Comparison of ENCODE assay signal across 12 cellular contexts in the genomic region with DNA sequence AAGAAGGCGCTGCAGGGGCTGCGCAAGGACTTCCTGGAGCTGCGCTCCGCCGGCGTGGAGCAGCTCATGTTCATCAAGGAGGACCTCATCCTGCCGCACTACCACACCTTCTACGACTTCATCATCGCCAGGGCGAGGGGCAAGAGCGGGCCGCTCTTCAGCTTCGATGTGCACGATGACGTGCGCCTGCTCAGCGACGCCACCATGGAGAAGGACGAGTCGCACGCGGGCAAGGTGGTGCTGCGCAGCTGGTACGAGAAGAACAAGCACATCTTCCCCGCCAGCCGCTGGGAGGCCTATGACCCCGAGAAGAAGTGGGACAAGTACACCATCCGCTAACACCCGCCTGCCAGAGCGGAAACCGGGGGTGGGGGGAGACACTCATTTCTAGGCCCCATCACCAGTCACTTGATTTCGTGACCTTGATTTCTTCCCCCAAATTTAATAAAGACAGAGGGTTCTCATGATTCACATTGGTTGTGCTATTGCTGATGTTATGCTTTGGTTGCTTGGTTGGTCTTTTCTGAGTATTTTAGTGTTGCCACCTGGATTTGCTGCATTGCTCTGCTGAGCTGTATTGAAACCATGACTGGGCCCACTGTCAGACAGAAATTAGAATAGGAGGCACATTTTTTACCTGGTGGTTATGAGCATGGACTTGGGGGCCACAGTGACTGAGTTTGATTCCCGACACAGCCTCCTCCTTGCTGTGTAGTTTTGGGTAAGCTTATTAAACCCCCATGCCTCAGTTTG. TPM values are rescaled to one million over a fixed set of nuclear protein-coding genes. Genes with fewer than 3 reads are reported as not detected.
A peak's percentile ranks its signal among the peaks of the same experiment; 100 is the strongest.
DNase-seq lines count a peak whose midpoint lies in the region; TF ChIP-seq lines count a peak whose summit lies in the region.
"Had no signal": no experiment of that assay in that cellular context is flagged by ENCODE, and none has a peak within 500 bp of the region (broad histone marks: within the 10 kb centered on the region; RNA-seq: fewer than 3 reads in every experiment).

No MANE protein-coding gene starts in this region.

- peak overlapping the region; percentile 0 for H3K4me3 Mint-ChIP-seq in activated naive CD4-positive, alpha-beta T cell treated with anti-CD3 and anti-CD28 coated beads, Interleukin-2, amount 50 U/mL, for 24 hours
- H3K4me3 Mint-ChIP-seq in nephron progenitor cell: no peak overlapping the region

- no peak overlapping the region for H3K27ac Mint-ChIP-seq in activated naive CD4-positive, alpha-beta T cell treated with anti-CD3 and anti-CD28 coated beads, Interleukin-2, amount 50 U/mL, for 24 hours
- H3K27ac Mint-ChIP-seq in nephron progenitor cell: no peak overlapping the region

- H3K27ac ChIP-seq in neuronal stem cell (replicated peaks; ENCODE audit: low read length): no peak overlapping the region
- H3K27ac ChIP-seq: BLaER1, SJCRH30 had no signal

- no peak overlapping the region for H3K9ac ChIP-seq in neuronal stem cell (ENCODE audit: low read depth, low read length, poor library complexity)
- H3K9ac ChIP-seq: BLaER1 had no signal

- H3K4ac ChIP-seq in neuronal stem cell (ENCODE audit: low read length): no peak overlapping the region

- peak overlapping the region; percentile 6 for H2AK5ac ChIP-seq in neuronal stem cell (ENCODE audit: low read depth, low read length)

- H3K4me3 ChIP-seq in neuronal stem cell (ENCODE audit: low read length in 2 of 2): no peak overlapping the region
- H3K4me3 ChIP-seq: BLaER1, SJCRH30 had no signal

- peak; percentile 76 for DNase-seq in stimulated activated naive CD4-positive, alpha-beta T cell treated with Interleukin-2 at 50 U/mL for 16 hours (lab: John Stamatoyannopoulos, UW)
- no peak for DNase-seq in stimulated activated naive CD4-positive, alpha-beta T cell (lab: John Stamatoyannopoulos, UW)
- no peak for DNase-seq in neuronal stem cell (ENCODE audit: low spot score)
- DNase-seq in MV-4-11 (lab: John Stamatoyannopoulos, UW): no peak
- DNase-seq in effector CD8-positive, alpha-beta T cell (lab: John Stamatoyannopoulos, UW): no peak
- no peak for DNase-seq in iPS-NIHi11 (ENCODE audit: low spot score)
- no peak for DNase-seq in nephron progenitor cell
- DNase-seq: NCI-H1048, SJCRH30 had no signal

- H3K36me3 ChIP-seq in neuronal stem cell (replicated peaks in 1 of 2; ENCODE audit: control insufficient read depth in 2 of 2, insufficient read depth in 2 of 2, low read length in 2 of 2): no peaks in the 10 kb centered on the region
- H3K36me3 ChIP-seq: BLaER1, SJCRH30 had no signal

- no peaks in the 10 kb centered on the region for H3K9me3 Mint-ChIP-seq in activated naive CD4-positive, alpha-beta T cell treated with anti-CD3 and anti-CD28 coated beads, Interleukin-2, amount 50 U/mL, for 24 hours
- H3K9me3 Mint-ChIP-seq in nephron progenitor cell: peaks cover 23% of the 10 kb centered on the region

- H4K8ac ChIP-seq in neuronal stem cell (ENCODE audit: low read depth, low read length): no peak overlapping the region

- H2BK15ac ChIP-seq in neuronal stem cell (ENCODE audit: low read length): peak overlapping the region; percentile 28

- H3K79me1 ChIP-seq in neuronal stem cell (ENCODE audit: low read depth, low read length): peaks cover 1% of the 10 kb centered on the region

- H2BK5ac ChIP-seq in neuronal stem cell (ENCODE audit: low read length): no peak overlapping the region

- H4K91ac ChIP-seq in neuronal stem cell (ENCODE audit: low read depth, low read length, poor library complexity): no peak overlapping the region

- no peaks in the 10 kb centered on the region for H3K27me3 Mint-ChIP-seq in activated naive CD4-positive, alpha-beta T cell treated with anti-CD3 and anti-CD28 coated beads, Interleukin-2, amount 50 U/mL, for 24 hours
- peaks cover 13% of the 10 kb centered on the region for H3K27me3 Mint-ChIP-seq in nephron progenitor cell (ENCODE audit: low read depth, poor library complexity)
- H3K27me3 Mint-ChIP-seq: brain had no signal

- no peak overlapping the region for H2AFZ ChIP-seq in neuronal stem cell (ENCODE audit: low read length)

- no peak overlapping the region for H3K4me2 ChIP-seq in neuronal stem cell (ENCODE audit: insufficient read depth, low read length, poor library complexity, severe bottlenecking)
- H3K4me2 ChIP-seq: BLaER1 had no signal

- H3K36me3 Mint-ChIP-seq in activated naive CD4-positive, alpha-beta T cell treated with anti-CD3 and anti-CD28 coated beads, Interleukin-2, amount 50 U/mL, for 24 hours: no peaks in the 10 kb centered on the region
- H3K36me3 Mint-ChIP-seq in nephron progenitor cell (ENCODE audit: low read depth): peaks cover 6% of the 10 kb centered on the region
- H3K36me3 Mint-ChIP-seq: brain had no signal

- peaks cover 5 to 10% of the 10 kb centered on the region in 2 donors for H3K9me3 ChIP-seq in neuronal stem cell (replicated peaks in 1 of 2; ENCODE audit: control insufficient read depth in 2 of 2, insufficient read depth in 1 of 2, low read depth in 1 of 2, low read length in 2 of 2)
- H3K9me3 ChIP-seq: SJCRH30 had no signal

- WGBS in neuronal stem cell (ENCODE audit: extremely low coverage in 2 of 2, insufficient read length in 2 of 2, insufficient replicate concordance in 1 of 2), 2 donors: no CpG with 5 or more reads among the region's 33 CpGs

- H3K14ac ChIP-seq in neuronal stem cell (ENCODE audit: low read length): no peak overlapping the region

- no peak overlapping the region for H3K18ac ChIP-seq in neuronal stem cell (ENCODE audit: low read length)

- no peak overlapping the region for H2BK120ac ChIP-seq in neuronal stem cell (ENCODE audit: low read depth, low read length)

- H3K23ac ChIP-seq in neuronal stem cell (ENCODE audit: low read depth, low read length, poor library complexity): no peak overlapping the region

- no peak overlapping the region for H2BK12ac ChIP-seq in neuronal stem cell (ENCODE audit: low read length)

- H3K27me3 ChIP-seq in neuronal stem cell (ENCODE audit: control insufficient read depth in 3 of 3, insufficient read depth in 3 of 3, low read depth in 1 of 3, low read length in 3 of 3): no peaks in the 10 kb centered on the region
- H3K27me3 ChIP-seq: BLaER1, SJCRH30 had no signal

- peaks cover 10% of the 10 kb centered on the region for H3K4me1 Mint-ChIP-seq in activated naive CD4-positive, alpha-beta T cell treated with anti-CD3 and anti-CD28 coated beads, Interleukin-2, amount 50 U/mL, for 24 hours
- H3K4me1 Mint-ChIP-seq in nephron progenitor cell: peaks cover 6% of the 10 kb centered on the region

- peaks cover 0 to 2% of the 10 kb centered on the region in 2 donors for H3K4me1 ChIP-seq in neuronal stem cell (ENCODE audit: control insufficient read depth in 2 of 2, insufficient read depth in 1 of 2, low read depth in 1 of 2, low read length in 2 of 2)
- H3K4me1 ChIP-seq: BLaER1, SJCRH30 had no signal

- no peak for TF ChIP-seq CTCF in nephron progenitor cell (IDR thresholded peaks at IDR 0.05)

RNA-seq across cellular contexts. Expression of a gene that starts 1.5 kb away (rescaled TPM):
- 2.6 TPM for polyA plus RNA-seq in neuronal stem cell (2013, experiment 1 of 2)
- polyA plus RNA-seq in neuronal stem cell (2013, experiment 2 of 2): 2.1 TPM
